ENCODE assay signal across 8 cellular contexts in genomic region chr7:35975851-35976454, GRCh38.
DNase-seq lines count a peak whose midpoint lies in the region; ATAC-seq and TF ChIP-seq lines count a peak whose summit lies in the region.

No MANE protein-coding gene starts in this region.

- no peak overlapping the region for H3K4me3 ChIP-seq in HL-60 (replicated peaks; ENCODE audit: insufficient read depth, low read length)
- H3K4me3 ChIP-seq in gastroesophageal sphincter = no peak overlapping the region
- no peak overlapping the region for H3K4me3 ChIP-seq in ovary

- H3K9me3 ChIP-seq in gastroesophageal sphincter (no peaks in the 10 kb centered on the region), ovary (no peaks in the 10 kb centered on the region)

- H3K36me3 Mint-ChIP-seq in CD14-positive monocyte = no peaks in the 10 kb centered on the region
- no peaks in the 10 kb centered on the region for H3K36me3 Mint-ChIP-seq in activated CD8-positive, alpha-beta T cell treated with anti-CD3 and anti-CD28 coated beads, Interleukin-2, amount 10 ng/mL, durations not matched to agents 7 days and 5 days (ENCODE audit: low read depth)

- peaks cover 20 to 24% (median 21%) of the 10 kb centered on the region in 3 donors for H3K27me3 Mint-ChIP-seq in CD14-positive monocyte (ENCODE audit: low read depth in 3 of 3)
- peaks cover 20% of the 10 kb centered on the region for H3K27me3 Mint-ChIP-seq in activated CD8-positive, alpha-beta T cell treated with anti-CD3 and anti-CD28 coated beads, Interleukin-2, amount 10 ng/mL, durations not matched to agents 7 days and 5 days (ENCODE audit: low read depth)

- DNase-seq in CD14-positive monocyte (ENCODE audit: low spot score) (no peak), HL-60 (ENCODE audit: low read depth in 1 of 2, low spot score in 1 of 2) (peak; percentile 45 to 80), NCI-H774 (lab: John Stamatoyannopoulos, UW) (peak; percentile 54), ovary (peak in 1 of 5 donors; percentile 47), posterior vena cava (ENCODE audit: low spot score) (no peak)
- peak; percentile 74 for DNase-seq in activated CD8-positive, alpha-beta T cell treated with anti-CD3 and anti-CD28 coated beads, Interleukin-2, amount 10 ng/mL, durations not matched to agents 7 days and 5 days

- H3K4me3 Mint-ChIP-seq in CD14-positive monocyte = no peak overlapping the region
- no peak overlapping the region for H3K4me3 Mint-ChIP-seq in activated CD8-positive, alpha-beta T cell treated with anti-CD3 and anti-CD28 coated beads, Interleukin-2, amount 10 ng/mL, durations not matched to agents 7 days and 5 days

- H3K36me3 ChIP-seq in gastroesophageal sphincter (no peaks in the 10 kb centered on the region), ovary (no peaks in the 10 kb centered on the region)

- ATAC-seq in GM18519 (IDR thresholded peaks at IDR 0.05; ENCODE audit: low FRiP score, unreplicated experiment) (peak; percentile 72), gastroesophageal sphincter (no peak)
- ATAC-seq in activated CD8-positive, alpha-beta T cell treated with anti-CD3 and anti-CD28 coated beads, Interleukin-2, amount 10 ng/mL, durations not matched to agents 7 days and 5 days = peak; percentile 79

- peaks cover 0 to 6% (median 0%) of the 10 kb centered on the region in 3 donors for H3K4me1 ChIP-seq in gastroesophageal sphincter
- H3K4me1 ChIP-seq in ovary (ENCODE audit: insufficient read depth) = no peaks in the 10 kb centered on the region

- POLR2A ChIA-PET in activated CD8-positive, alpha-beta T cell treated with anti-CD3 and anti-CD28 coated beads, Interleukin-2, amount 10 ng/mL, durations not matched to agents 7 days and 5 days (lab: Charles Lee) = no interaction called here

- H3K27me3 ChIP-seq in HL-60 (ENCODE audit: insufficient read depth, poor library complexity, severe bottlenecking) (no peaks in the 10 kb centered on the region), gastroesophageal sphincter (peaks cover 10% of the 10 kb centered on the region), ovary (no peaks in the 10 kb centered on the region)

- TF ChIP-seq POLR2A in gastroesophageal sphincter (IDR thresholded peaks at IDR 0.05) (no peak), ovary (IDR thresholded peaks at IDR 0.05) (no peak)

- peaks cover 0 to 4% (median 0%) of the 10 kb centered on the region in 7 donors for H3K9me3 Mint-ChIP-seq in CD14-positive monocyte
- H3K9me3 Mint-ChIP-seq in activated CD8-positive, alpha-beta T cell treated with anti-CD3 and anti-CD28 coated beads, Interleukin-2, amount 10 ng/mL, durations not matched to agents 7 days and 5 days (ENCODE audit: insufficient read depth) = no peaks in the 10 kb centered on the region

- peaks cover 8% of the 10 kb centered on the region for H3K4me1 Mint-ChIP-seq in CD14-positive monocyte
- H3K4me1 Mint-ChIP-seq in activated CD8-positive, alpha-beta T cell treated with anti-CD3 and anti-CD28 coated beads, Interleukin-2, amount 10 ng/mL, durations not matched to agents 7 days and 5 days (ENCODE audit: low read depth) = peaks cover 1% of the 10 kb centered on the region

- CTCF ChIA-PET in activated CD8-positive, alpha-beta T cell treated with anti-CD3 and anti-CD28 coated beads, Interleukin-2, amount 10 ng/mL, durations not matched to agents 7 days and 5 days (lab: Charles Lee) = interaction anchor here (0.7 to 1.4 kb wide), 16 partner anchors 9 to 345 kb away, joined by 3 to 18 read pairs (median 4); no protein-coding TSS in a partner anchor

- TF ChIP-seq CTCF in CD14-positive monocyte (IDR thresholded peaks at IDR 0.05) = peak; percentile 88
- TF ChIP-seq CTCF in HL-60 (IDR thresholded peaks at IDR 0.05; ENCODE audit: insufficient read depth, low read length) = peak; percentile 48
- peak; percentile 73 to 86 (median 80) for TF ChIP-seq CTCF in gastroesophageal sphincter (IDR thresholded peaks at IDR 0.05)
- peak in 2 of 3 donors; percentile 63 to 69 for TF ChIP-seq CTCF in ovary (IDR thresholded peaks at IDR 0.05)

- intact Hi-C loops in CD14-positive monocyte (cut with micrococcal nuclease) (loop anchor here in 1 of 2 donors (5.0 kb wide), 1 partner anchor 59 kb away; no protein-coding TSS in a partner anchor), ovary (cut with DNase I) (no loop called here), posterior vena cava (cut with DNase I) (loop anchor here in 1 of 2 donors (5.0 kb wide), 1 partner anchor 164 kb away; no protein-coding TSS in a partner anchor)

- WGBS in gastroesophageal sphincter (ENCODE audit: low coverage in 1 of 2), 2 donors = 0 to 22% methylated on average over 1 of the region's 1 CpG
- 6 to 11% (median 7%) methylated on average over 1 of the region's 1 CpG for WGBS in ovary, 3 donors

- TF ChIP-seq EP300 in gastroesophageal sphincter (IDR thresholded peaks at IDR 0.05) (no peak), ovary (IDR thresholded peaks at IDR 0.05) (no peak)

- no peak overlapping the region for H3K27ac Mint-ChIP-seq in CD14-positive monocyte
- H3K27ac Mint-ChIP-seq in activated CD8-positive, alpha-beta T cell treated with anti-CD3 and anti-CD28 coated beads, Interleukin-2, amount 10 ng/mL, durations not matched to agents 7 days and 5 days = no peak overlapping the region

- H3K27ac ChIP-seq in HL-60 (replicated peaks) (no peak overlapping the region), gastroesophageal sphincter (no peak overlapping the region), ovary (no peak overlapping the region)

Comparison
In these comparisons a context has a peak if more than half of its experiments do, and no peak if none do; other contexts are left out.
1. DNase-seq: peak in HL-60 (2 of 2), NCI-H774 (single experiment) and activated CD8-positive, alpha-beta T cell treated with anti-CD3 and anti-CD28 coated beads, Interleukin-2, amount 10 ng/mL, durations not matched to agents 7 days and 5 days (single experiment); none in CD14-positive monocyte (single experiment) and posterior vena cava (single experiment).
2. Peak in every context shown above with its lines, with median percentiles within 50 percentile points of each other: CTCF ChIP-seq.